ENCODE assay signal across 32 cellular contexts in genomic region chrY:8591821-8592516, GRCh38.
"Had no signal": no experiment of that assay in that cellular context is flagged by ENCODE, and none has a peak within 500 bp of the region (broad histone marks: within the 10 kb centered on the region; RNA-seq: fewer than 3 reads in every experiment).

No MANE protein-coding gene starts in this region.

- H3K4me3 ChIP-seq: adrenal gland, ascending aorta, body of pancreas, cardiac muscle cell had no signal

- ATAC-seq: activated naive CD4-positive, alpha-beta T cell treated with anti-CD3 and anti-CD28 coated beads, Interleukin-2, amount 50 U/mL, for 72 hours; activated naive CD8-positive, alpha-beta T cell treated with anti-CD3 and anti-CD28 coated beads, Interleukin-2, amount 50 U/mL, for 24 hours; activated T-cell treated with anti-CD3 and anti-CD28 coated beads, Interleukin-2, amount 50 U/mL, for 4 hours; activated T-cell treated with anti-CD3 and anti-CD28 coated beads, Interleukin-2, amount 50 U/mL, for 72 hours; activated T-helper 17 cell treated with anti-CD3 and anti-CD28 coated beads, Interleukin-2, amount 50 U/mL, for 72 hours; body of pancreas had no signal

- H3K27ac ChIP-seq: adrenal gland, ascending aorta, body of pancreas, brain microvascular endothelial cell, cardiac muscle cell had no signal

- H3K9me3 ChIP-seq: adrenal gland, ascending aorta, body of pancreas had no signal

- H3K27me3 ChIP-seq: adrenal gland, ascending aorta, body of pancreas, brain microvascular endothelial cell, cardiac muscle cell had no signal

- H3K4me1 ChIP-seq: adrenal gland, ascending aorta, body of pancreas had no signal

- H3K36me3 ChIP-seq: adrenal gland, ascending aorta, brain microvascular endothelial cell, cardiac muscle cell had no signal

- DNase-seq: activated effector memory CD4-positive, alpha-beta T cell treated with anti-CD3 and anti-CD28 coated beads, Interleukin-2, amount 50 U/mL, for 16 hours; activated effector memory CD4-positive, alpha-beta T cell treated with Interleukin-2 at 50 U/mL for 16 hours; activated gamma-delta T cell; activated gamma-delta T cell treated with Interleukin-2 at 50 U/mL for 16 hours; activated naive CD4-positive, alpha-beta T cell; activated naive CD4-positive, alpha-beta T cell treated with anti-CD3 and anti-CD28 coated beads for 36 hours; activated naive CD4-positive, alpha-beta T cell treated with anti-CD3 and anti-CD28 coated beads, Interleukin-2, amount 10 ng/mL, durations not matched to agents 7 days and 5 days; activated naive CD4-positive, alpha-beta T cell treated with anti-CD3 and anti-CD28 coated beads, Interleukin-2, amount 50 U/mL, for 16 hours; activated naive CD4-positive, alpha-beta T cell treated with Interleukin-2 at 50 U/mL for 16 hours; activated naive CD8-positive, alpha-beta T cell treated with anti-CD3 and anti-CD28 coated beads for 36 hours; activated naive CD8-positive, alpha-beta T cell treated with anti-CD3 and anti-CD28 coated beads, Interleukin-2, amount 10 ng/mL, durations not matched to agents 7 days and 5 days; activated naive CD8-positive, alpha-beta T cell treated with anti-CD3 and anti-CD28 coated beads, Interleukin-2, amount 50 U/mL, for 24 hours; activated T-cell treated with anti-CD3 and anti-CD28 coated beads for 4 hours; activated T-cell treated with anti-CD3 and anti-CD28 coated beads, Interleukin-2, amount 50 U/mL, for 1 hour; activated T-cell treated with anti-CD3 and anti-CD28 coated beads, Interleukin-2, amount 50 U/mL, for 24 hours; activated T-cell treated with anti-CD3 and anti-CD28 coated beads, Interleukin-2, amount 50 U/mL, for 4 hours; activated T-cell treated with anti-CD3 and anti-CD28 coated beads, Interleukin-2, amount 50 U/mL, for 48 hours; activated T-cell treated with anti-CD3 and anti-CD28 coated beads, Interleukin-2, amount 50 U/mL, for 72 hours; adrenal gland; amniotic stem cell; amygdala; anterior cingulate cortex; aorta; body of pancreas; brain microvascular endothelial cell; caudate nucleus; central memory CD4-positive, alpha-beta T cell; cerebellar nuclear complex had no signal
